8 cellular contexts compared by ENCODE assay signal in the genomic region with DNA sequence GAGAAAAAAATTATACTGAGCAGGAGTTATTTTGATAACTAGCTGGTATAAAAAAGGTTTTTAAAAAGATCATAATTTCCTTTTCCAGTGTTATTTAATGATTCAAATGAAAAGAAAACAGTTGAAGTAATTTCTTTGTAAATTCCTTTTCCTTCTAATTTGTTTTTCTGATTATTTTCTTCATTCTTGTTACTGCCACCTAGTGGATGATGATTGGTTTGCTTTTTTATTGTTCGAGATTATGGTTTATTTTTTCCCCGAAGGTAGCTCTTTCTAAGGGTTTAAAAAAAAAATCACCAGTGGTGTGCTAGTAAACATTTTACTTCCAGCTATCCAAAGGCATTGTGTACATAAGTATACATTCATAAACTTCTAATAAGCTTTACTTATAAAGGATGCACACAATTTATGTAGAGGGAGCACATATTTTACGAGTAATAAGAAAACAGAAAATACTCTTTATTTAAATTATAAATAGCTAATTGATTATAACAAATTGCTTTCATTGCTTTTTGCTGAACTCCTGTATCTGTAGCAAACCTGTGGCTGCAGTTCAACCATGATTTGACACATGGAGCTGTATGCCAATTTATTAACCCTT.
DNase-seq lines count a peak whose midpoint lies in the region; ATAC-seq and TF ChIP-seq lines count a peak whose summit lies in the region.

No MANE protein-coding gene starts in this region.

- H3K79me2 ChIP-seq in neural progenitor cell (ENCODE audit: low read depth): no peaks in the 10 kb centered on the region

- no peaks in the 10 kb centered on the region for H4K20me1 ChIP-seq in neural progenitor cell (ENCODE audit: low read depth)

- H3K9me3 ChIP-seq in neural progenitor cell (ENCODE audit: low read depth): no peaks in the 10 kb centered on the region

- peaks cover 50% of the 10 kb centered on the region for H3K4me1 ChIP-seq in neural progenitor cell

- H3K9ac ChIP-seq in neural progenitor cell: no peak overlapping the region

- H3K27me3 Mint-ChIP-seq in chondrocyte (ENCODE audit: low read depth) (no peaks in the 10 kb centered on the region), neural progenitor cell (ENCODE audit: insufficient read depth, low read depth) (peaks cover 6% of the 10 kb centered on the region)

- DNase-seq in EH (ENCODE audit: low read depth): peak; percentile 11
- peak; percentile 6 for DNase-seq in M059J (ENCODE audit: low read depth)
- DNase-seq in chondrocyte (ENCODE audit: low spot score): no peak
- no peak for DNase-seq in neural progenitor cell (ENCODE audit: low spot score)
- DNase-seq in NCI-H2196 (lab: John Stamatoyannopoulos, UW; ENCODE audit: unreplicated experiment): no peak
- DNase-seq in NCI-H187 (lab: John Stamatoyannopoulos, UW): no peak

- H3K27ac ChIP-seq in neural progenitor cell: no peak overlapping the region

- ATAC-seq in HG03135 (IDR thresholded peaks at IDR 0.05; ENCODE audit: unreplicated experiment): no peak
- ATAC-seq in HG03159 (IDR thresholded peaks at IDR 0.05; ENCODE audit: unreplicated experiment): no peak

- no peaks in the 10 kb centered on the region for H3K27me3 ChIP-seq in neural progenitor cell

- H3K36me3 Mint-ChIP-seq in chondrocyte (ENCODE audit: low read depth): no peaks in the 10 kb centered on the region
- H3K36me3 Mint-ChIP-seq in neural progenitor cell: peaks cover 2% of the 10 kb centered on the region

- no peak overlapping the region for H3K4me3 ChIP-seq in neural progenitor cell

- H3K36me3 ChIP-seq in neural progenitor cell: no peaks in the 10 kb centered on the region

- no peaks in the 10 kb centered on the region for H3K9me3 Mint-ChIP-seq in chondrocyte (ENCODE audit: low read depth)
- peaks cover 5% of the 10 kb centered on the region for H3K9me3 Mint-ChIP-seq in neural progenitor cell

- peaks cover 56% of the 10 kb centered on the region for H3F3A ChIP-seq in neural progenitor cell (ENCODE audit: low read depth)

- peak overlapping the region; percentile 5 for H3K4me3 Mint-ChIP-seq in chondrocyte (ENCODE audit: unreplicated experiment)
- no peak overlapping the region for H3K4me3 Mint-ChIP-seq in neural progenitor cell

- H3K27ac Mint-ChIP-seq in chondrocyte (ENCODE audit: unreplicated experiment): no peak overlapping the region
- no peak overlapping the region for H3K27ac Mint-ChIP-seq in neural progenitor cell

- H3K4me1 Mint-ChIP-seq in chondrocyte (ENCODE audit: low read depth): peaks cover 2% of the 10 kb centered on the region
- peaks cover 13% of the 10 kb centered on the region for H3K4me1 Mint-ChIP-seq in neural progenitor cell

- H2AFZ ChIP-seq in neural progenitor cell (replicated peaks): no peak overlapping the region

- no peak overlapping the region for H3K4me2 ChIP-seq in neural progenitor cell

- TF ChIP-seq CTCF in chondrocyte (IDR thresholded peaks at IDR 0.05) (peak; percentile 88), neural progenitor cell (IDR thresholded peaks at IDR 0.05) (peak; percentile 72)

Comparison
In these comparisons a context has a peak if more than half of its experiments do, and no peak if none do; other contexts are left out.
1. DNase-seq: peak in EH (single experiment) and M059J (single experiment); none in chondrocyte (single experiment), neural progenitor cell (single experiment), NCI-H2196 (single experiment) and NCI-H187 (0 of 2).